Comparison of ENCODE assay signal across 1 cellular context in genomic region chr4:170027181-170027829, GRCh38.
TF ChIP-seq lines count a peak whose summit lies in the region.

No MANE protein-coding gene starts in this region.

TF ChIP-seq in HepG2, 621 proteins besides CTCF, POLR2A, EP300 and RAD21 (continued from another document and continues in another):
- TF ChIP-seq PAXIP1 (CRISPR knock-in tag; conservative IDR thresholded peaks at IDR 0.05): 0 out of 2 replicates have a peak, but pooled peaks have one; percentile 16
- TF ChIP-seq ZNF761 (CRISPR knock-in tag; conservative IDR thresholded peaks at IDR 0.05): 0 out of 2 replicates have a peak, but pooled peaks have one; percentile 49
- peak; percentile 73; the same call in 1 of the 2 replicates for TF ChIP-seq POGK (CRISPR knock-in tag; conservative IDR thresholded peaks at IDR 0.05)
- no peak for TF ChIP-seq ZNF512B (CRISPR knock-in tag; IDR thresholded peaks at IDR 0.05; ENCODE audit: borderline replicate concordance)
- TF ChIP-seq NFE2L1 (CRISPR knock-in tag; IDR thresholded peaks at IDR 0.05; ENCODE audit: borderline replicate concordance): peak; percentile 71; the same call in 1 of the 2 replicates
- peak; percentile 93 for TF ChIP-seq TFDP2 (CRISPR knock-in tag; IDR thresholded peaks at IDR 0.05)
- TF ChIP-seq PPARG (CRISPR knock-in tag; conservative IDR thresholded peaks at IDR 0.05): peak; percentile 39
- 0 out of 2 replicates have a peak, but pooled peaks have one; percentile 48 for TF ChIP-seq ZBTB43 (CRISPR knock-in tag; conservative IDR thresholded peaks at IDR 0.05)
- TF ChIP-seq THRA (CRISPR knock-in tag; IDR thresholded peaks at IDR 0.05; ENCODE audit: borderline replicate concordance): no peak; the same call in 1 of the 2 replicates
- TF ChIP-seq BRD4 (CRISPR knock-in tag; IDR thresholded peaks at IDR 0.05): 0 out of 2 replicates have a peak, but pooled peaks have one; percentile 46
- TF ChIP-seq RARA (CRISPR knock-in tag; IDR thresholded peaks at IDR 0.05): peak; percentile 43; the same call in 1 of the 2 replicates
- no peak for TF ChIP-seq GPBP1L1 (CRISPR knock-in tag; IDR thresholded peaks at IDR 0.05)
- TF ChIP-seq GPN1 (CRISPR knock-in tag; IDR thresholded peaks at IDR 0.05; ENCODE audit: borderline replicate concordance): 0 out of 2 replicates have a peak, but pooled peaks have one; percentile 19
- no peak for TF ChIP-seq ZNF850 (CRISPR knock-in tag; conservative IDR thresholded peaks at IDR 0.05)
- TF ChIP-seq THAP9 (CRISPR knock-in tag; IDR thresholded peaks at IDR 0.05; ENCODE audit: borderline replicate concordance): peak; percentile 39; the same call in 1 of the 2 replicates
- peak; percentile 40 to 82; a peak in 3 of 4 replicates for TF ChIP-seq NR2F1 (CRISPR knock-in tag; IDR thresholded peaks at IDR 0.05)
- no peak for TF ChIP-seq SNAPC5 (CRISPR knock-in tag; IDR thresholded peaks at IDR 0.05; ENCODE audit: borderline replicate concordance)
- peak; percentile 81 for TF ChIP-seq ZNF883 (CRISPR knock-in tag; IDR thresholded peaks at IDR 0.05; ENCODE audit: not compliant biosample characterization)
- TF ChIP-seq GMEB1 (CRISPR knock-in tag; IDR thresholded peaks at IDR 0.05; ENCODE audit: borderline replicate concordance): no peak; the same call in 1 of the 2 replicates
- TF ChIP-seq ZNF513 (CRISPR knock-in tag; conservative IDR thresholded peaks at IDR 0.05): no peak
- peak; percentile 62; the same call in 1 of the 2 replicates for TF ChIP-seq ZBTB2 (CRISPR knock-in tag; IDR thresholded peaks at IDR 0.05; ENCODE audit: low read depth)
- TF ChIP-seq ZNF724P (CRISPR knock-in tag; IDR thresholded peaks at IDR 0.05; ENCODE audit: borderline replicate concordance): peak; percentile 89; the same call in 1 of the 2 replicates
- TF ChIP-seq NBN (conservative IDR thresholded peaks at IDR 0.05): no peak
